ENCODE assay signal across 9 cellular contexts in the genomic region with DNA sequence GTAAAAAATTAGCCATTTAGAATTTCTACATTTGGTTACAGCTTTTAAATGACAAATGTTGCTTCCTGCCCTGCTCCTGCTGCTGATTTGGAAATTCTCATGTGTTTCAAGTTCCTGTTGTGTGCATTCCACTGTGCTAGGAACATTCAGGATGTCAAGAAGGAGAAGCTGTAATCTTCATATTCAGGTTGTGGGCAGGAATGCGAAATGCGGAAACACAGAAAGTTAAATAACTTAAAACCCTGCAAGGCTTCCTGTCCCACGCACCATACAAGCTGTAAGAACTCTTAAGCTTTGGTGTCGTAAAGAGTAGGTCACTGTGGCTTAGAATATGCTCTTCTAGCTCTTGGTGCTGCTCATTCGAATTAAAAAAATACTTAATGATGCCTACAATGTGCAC. TPM values are rescaled to one million over a fixed set of nuclear protein-coding genes. Genes with fewer than 3 reads are reported as not detected.
DNase-seq lines count a peak whose midpoint lies in the region; ATAC-seq and TF ChIP-seq lines count a peak whose summit lies in the region.
"Had no signal": no experiment of that assay in that cellular context is flagged by ENCODE, and none has a peak within 500 bp of the region (broad histone marks: within the 10 kb centered on the region; RNA-seq: fewer than 3 reads in every experiment).

No MANE protein-coding gene starts in this region.

- CTCF ChIA-PET in HCT116 (lab: Charles Lee) (no interaction called here), OCI-LY7 (lab: Charles Lee; ENCODE audit: unreplicated experiment) (no interaction called here)

- H4K20me1 ChIP-seq in HCT116 (ENCODE audit: insufficient read depth) (no peaks in the 10 kb centered on the region), OCI-LY7 (ENCODE audit: insufficient read depth, low read length) (no peaks in the 10 kb centered on the region)

- H3K27me3 ChIP-seq in HCT116 (ENCODE audit: insufficient read depth, low read length) (no peaks in the 10 kb centered on the region), esophagus squamous epithelium (no peaks in the 10 kb centered on the region), mesenchymal stem cell (ENCODE audit: control insufficient read depth in 1 of 2, insufficient read depth in 1 of 2, low read length in 2 of 2) (no peaks in the 10 kb centered on the region)

- intact Hi-C loops in HCT116 (cut with micrococcal nuclease) = no loop called here
- intact Hi-C loops in OCI-LY7 (cut with micrococcal nuclease; ENCODE audit: unreplicated experiment) = no loop called here
- intact Hi-C loops in esophagus squamous epithelium (cut with DNase I) = no loop called here
- intact Hi-C loops in sciatic nerve (cut with DNase I) = no loop called here

- H2AFZ ChIP-seq in HCT116 (ENCODE audit: low read depth, low read length, poor library complexity, severe bottlenecking) (no peak overlapping the region), OCI-LY7 (ENCODE audit: low read length) (peak overlapping the region; percentile 64; the same call in 1 of the 2 replicates), mesenchymal stem cell (ENCODE audit: low read depth, low read length) (no peak overlapping the region)

- H3K4me2 ChIP-seq in HCT116 (ENCODE audit: low read length) (no peak overlapping the region), OCI-LY7 (ENCODE audit: low read length) (peak overlapping the region; percentile 60), mesenchymal stem cell (ENCODE audit: low read length, poor library complexity, severe bottlenecking) (no peak overlapping the region)

- no peak overlapping the region for H2BK15ac ChIP-seq in mesenchymal stem cell (ENCODE audit: low read depth, poor library complexity, severe bottlenecking)

- H3K4me1 ChIP-seq in HCT116 (ENCODE audit: control insufficient read depth in 1 of 2, insufficient read depth in 2 of 2, low read length in 2 of 2) (no peaks in the 10 kb centered on the region), OCI-LY7 (ENCODE audit: insufficient read depth, low read length, poor library complexity, severe bottlenecking) (peaks cover 22% of the 10 kb centered on the region), esophagus squamous epithelium (no peaks in the 10 kb centered on the region), mesenchymal stem cell (ENCODE audit: control insufficient read depth, insufficient read depth, low read depth, low read length) (no peaks in the 10 kb centered on the region)

- H3K4ac ChIP-seq in mesenchymal stem cell (ENCODE audit: low read depth in 1 of 2, low read length in 2 of 2) = no peak overlapping the region

- H3K79me2 ChIP-seq in HCT116 (ENCODE audit: insufficient read depth, low read length) (no peaks in the 10 kb centered on the region), OCI-LY7 (ENCODE audit: insufficient read depth, low read depth, low read length) (no peaks in the 10 kb centered on the region)

- no peak overlapping the region for H4K8ac ChIP-seq in mesenchymal stem cell (ENCODE audit: low read length)

- H3K23ac ChIP-seq in mesenchymal stem cell (ENCODE audit: low read length in 2 of 2) = no peak overlapping the region

- H3K27ac ChIP-seq in HCT116 (ENCODE audit: low read depth, low read length) (no peak overlapping the region), OCI-LY7 (ENCODE audit: low read depth, low read length, poor library complexity, severe bottlenecking) (no peak overlapping the region), esophagus squamous epithelium (peak overlapping the region in 3 of 4 donors; percentile 4 to 49 (median 44)), mesenchymal stem cell (ENCODE audit: low read length, poor library complexity, severe bottlenecking) (no peak overlapping the region)

- H2AK5ac ChIP-seq in mesenchymal stem cell (ENCODE audit: low read length, severe bottlenecking) = no peak overlapping the region

- no peak for ATAC-seq in HCT116
- peak; percentile 29 for ATAC-seq in sciatic nerve

- no peak for TF ChIP-seq CTCF in HCT116 (IDR thresholded peaks at IDR 0.05 in 2 of 3, conservative IDR thresholded peaks at IDR 0.05 in 1 of 3; ENCODE audit: borderline replicate concordance in 1 of 3, insufficient read depth in 1 of 3, low read depth in 2 of 3, low read length in 2 of 3)
- no peak for TF ChIP-seq CTCF in OCI-LY7 (conservative IDR thresholded peaks at IDR 0.05; ENCODE audit: low read length)
- TF ChIP-seq CTCF in esophagus squamous epithelium (IDR thresholded peaks at IDR 0.05) = no peak

- H3K36me3 ChIP-seq in HCT116 (ENCODE audit: control insufficient read depth in 1 of 2, insufficient read depth in 2 of 2, low read length in 2 of 2) (peaks cover 6% of the 10 kb centered on the region in 2 experiments; a peak in 3 of 4 replicates), OCI-LY7 (ENCODE audit: insufficient read depth, low read length) (peaks cover 7% of the 10 kb centered on the region), esophagus squamous epithelium (peaks cover 25 to 99% (median 45%) of the 10 kb centered on the region in 3 donors), mesenchymal stem cell (ENCODE audit: control insufficient read depth in 1 of 2, insufficient read depth in 2 of 2, low read depth in 1 of 2, low read length in 2 of 2) (peaks cover 65 to 89% of the 10 kb centered on the region in 2 experiments)

- DNase-seq in HCT116 (ENCODE audit: low read depth, low spot score) (no peak), OCI-LY7 (ENCODE audit: low spot score) (no peak), esophagus squamous epithelium (lab: John Stamatoyannopoulos, UW) (no peak), sciatic nerve (ENCODE audit: low spot score) (no peak), NCI-H2029 treated with DMSO at 0.1 percent for 48 hours (lab: John Stamatoyannopoulos, UW) (no peak), mesenchymal stem cell (no peak), GM19238 (ENCODE audit: insufficient read length, low spot score) (no peak)
- DNase-seq: DMS79, NCI-H2171 had no signal

- H2BK120ac ChIP-seq in mesenchymal stem cell (ENCODE audit: low read depth, low read length) = no peak overlapping the region

- RAD21 ChIA-PET in HCT116 (lab: Charles Lee; ENCODE audit: low non-redundant PET in 1 of 2, low total read pairs in 2 of 2, uncharacterized antibody in 2 of 2, unreplicated experiment in 2 of 2) = no interaction called here

- H3K9me2 ChIP-seq in HCT116 (ENCODE audit: insufficient read depth) = no peaks in the 10 kb centered on the region
- no peaks in the 10 kb centered on the region for H3K9me2 ChIP-seq in OCI-LY7 (ENCODE audit: insufficient read depth, low read length)

- H3K4me3 ChIP-seq in HCT116 (replicated peaks in 1 of 2; ENCODE audit: low read depth in 1 of 2, low read length in 2 of 2) (no peak overlapping the region), OCI-LY7 (ENCODE audit: low read depth, low read length, poor library complexity, severe bottlenecking) (no peak overlapping the region), esophagus squamous epithelium (no peak overlapping the region), mesenchymal stem cell (ENCODE audit: insufficient read depth in 1 of 2, low read depth in 1 of 2, low read length in 2 of 2) (no peak overlapping the region)

- H4K91ac ChIP-seq in mesenchymal stem cell (ENCODE audit: low read length) = no peak overlapping the region

- H3K9ac ChIP-seq in HCT116 (ENCODE audit: low read length) (no peak overlapping the region), mesenchymal stem cell (ENCODE audit: low read length) (no peak overlapping the region)

- no peak overlapping the region for H3K14ac ChIP-seq in mesenchymal stem cell (ENCODE audit: low read length in 2 of 2)

- H3K79me1 ChIP-seq in mesenchymal stem cell (replicated peaks; ENCODE audit: low read length, poor library complexity, severe bottlenecking) = peaks cover 5% of the 10 kb centered on the region

- no peak overlapping the region for H2BK12ac ChIP-seq in mesenchymal stem cell (ENCODE audit: low read length in 2 of 2)

- BruUV-seq in HCT116 (replicated peaks; lab: Mats Ljungman, UMichigan) (TSS peak; percentile 22), OCI-LY7 (replicated peaks; lab: Mats Ljungman, UMichigan) (no TSS peak)

- no peak overlapping the region for H3K18ac ChIP-seq in mesenchymal stem cell (ENCODE audit: low read depth in 1 of 2, low read length in 2 of 2)

- TF ChIP-seq POLR2A in HCT116 (IDR thresholded peaks at IDR 0.05; ENCODE audit: borderline replicate concordance, extremely low read depth, insufficient read depth, insufficient read length) (no peak), esophagus squamous epithelium (IDR thresholded peaks at IDR 0.05) (no peak)

- H3K9me3 ChIP-seq in HCT116 (ENCODE audit: control insufficient read depth in 1 of 2, insufficient read depth in 1 of 2, low read depth in 1 of 2, low read length in 2 of 2) (no peaks in the 10 kb centered on the region), OCI-LY7 (ENCODE audit: low read length) (no peaks in the 10 kb centered on the region), esophagus squamous epithelium (no peaks in the 10 kb centered on the region), mesenchymal stem cell (ENCODE audit: control insufficient read depth, low read length) (no peaks in the 10 kb centered on the region)

- no peak overlapping the region for H2BK5ac ChIP-seq in mesenchymal stem cell (ENCODE audit: low read depth, low read length, poor library complexity, severe bottlenecking)

- WGBS in esophagus squamous epithelium, 2 donors = 81 to 83% methylated on average over 5 of the region's 5 CpGs
- WGBS in mesenchymal stem cell = 97% methylated on average over 3 of the region's 5 CpGs

- no peak for TF ChIP-seq RAD21 in HCT116 (IDR thresholded peaks at IDR 0.05; ENCODE audit: low read depth)

- POLR2A ChIA-PET in HCT116 (lab: Charles Lee) (no interaction called here), OCI-LY7 (lab: Charles Lee) (interaction anchor here (0.6 kb wide), 1 partner anchor 152 kb away, joined by 3 read pairs; no protein-coding TSS in a partner anchor)

TF ChIP-seq in HCT116, 20 proteins besides CTCF, POLR2A, EP300 and RAD21 (continues in another document):
- TF ChIP-seq, protein P1, sequence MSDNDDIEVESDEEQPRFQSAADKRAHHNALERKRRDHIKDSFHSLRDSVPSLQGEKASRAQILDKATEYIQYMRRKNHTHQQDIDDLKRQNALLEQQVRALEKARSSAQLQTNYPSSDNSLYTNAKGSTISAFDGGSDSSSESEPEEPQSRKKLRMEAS (IDR thresholded peaks at IDR 0.05) = no peak
- TF ChIP-seq TCF7L2 (IDR thresholded peaks at IDR 0.05; ENCODE audit: borderline replicate concordance, extremely low read depth, insufficient read depth, insufficient read length) (no peak), ZFX (IDR thresholded peaks at IDR 0.05) (no peak)

RNA-seq across cellular contexts. Expression of a gene that starts 52.6 kb away (rescaled TPM):
- total RNA-seq in HCT116 (2021; ENCODE audit: unreplicated experiment) (not detected), OCI-LY7 (2022) (not detected in 2 replicates), esophagus squamous epithelium (10 to 100 TPM in 1 of 4 donors, 1 to 10 TPM in 1, under 1 TPM in 1, not detected in 1; 0.57 to 14.7 (median 8.2) TPM), sciatic nerve (1,180 TPM)
- polyA plus RNA-seq in HCT116 (2012) = not detected in 2 replicates
- total RNA-seq in OCI-LY7 (2014; rRNA removed; shearing (Covaris generic)) = not detected in 2 replicates
- not detected for polyA plus RNA-seq in mesenchymal stem cell (2013, experiment 1 of 2)
- polyA plus RNA-seq in mesenchymal stem cell (2013, experiment 2 of 2) = not detected

Comparison
In these comparisons a context has a peak if more than half of its experiments do, and no peak if none do; other contexts are left out.
1. H3K27ac ChIP-seq: peak in esophagus squamous epithelium (3 of 4); none in HCT116 (single experiment), OCI-LY7 (single experiment) and mesenchymal stem cell (single experiment).
2. RNA of a gene that starts 52.6 kb away (total RNA-seq): 1,180 TPM in sciatic nerve (single experiment); 0.57 to 14.7 TPM in esophagus squamous epithelium, not detected in HCT116 (single experiment) and not detected in OCI-LY7; every median in the first group is over 10 times any median in the second.